In the genomic region with DNA sequence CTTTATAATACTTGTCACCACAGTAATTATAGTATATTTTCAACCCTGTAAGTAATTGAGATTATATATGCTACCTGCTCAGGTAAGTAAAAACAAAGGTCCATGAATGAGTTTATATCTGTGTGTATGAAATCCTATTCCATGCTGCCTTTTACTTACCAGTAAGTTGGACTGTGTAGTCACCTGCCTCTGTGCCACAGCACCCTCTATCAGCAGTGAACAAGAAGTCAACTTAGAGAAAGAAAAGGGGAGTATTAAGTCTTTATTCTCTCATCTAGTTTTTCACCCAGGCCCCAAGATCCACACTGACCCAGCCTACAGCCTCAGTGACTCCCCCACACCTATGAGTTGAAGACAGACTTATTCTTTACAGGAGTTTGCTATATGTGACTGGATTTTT, we compare ENCODE assay signal across 1 cellular context.
TF ChIP-seq lines count a peak whose summit lies in the region.

No MANE protein-coding gene starts in this region.

TF ChIP-seq in GM23338, 12 proteins besides CTCF, POLR2A, EP300 and RAD21 (continued from another document):
- TF ChIP-seq ZNF462 (CRISPR knock-in tag; IDR thresholded peaks at IDR 0.05) (no peak), ZNF114 (CRISPR knock-in tag; IDR thresholded peaks at IDR 0.05) (no peak), EZH2 (IDR thresholded peaks at IDR 0.05; ENCODE audit: low read depth, unreplicated experiment) (no peak), JUNB (IDR thresholded peaks at IDR 0.05; ENCODE audit: unreplicated experiment) (no peak), NANOG (IDR thresholded peaks at IDR 0.05; ENCODE audit: borderline replicate concordance) (no peak), POLR2AphosphoS5 (IDR thresholded peaks at IDR 0.05; ENCODE audit: low read depth) (no peak), ZNF331 (CRISPR knock-in tag; IDR thresholded peaks at IDR 0.05; ENCODE audit: low read depth) (no peak), CREB1 (CRISPR knock-in tag; IDR thresholded peaks at IDR 0.05; ENCODE audit: low read depth) (no peak), STAT1 (IDR thresholded peaks at IDR 0.05; ENCODE audit: unreplicated experiment) (no peak), ETS1 (IDR thresholded peaks at IDR 0.05) (no peak)
